12 cellular contexts compared by ENCODE assay signal in genomic region chr18:8765692-8766463, GRCh38.
DNase-seq lines count a peak whose midpoint lies in the region; ATAC-seq and TF ChIP-seq lines count a peak whose summit lies in the region.
"Had no signal": no experiment of that assay in that cellular context is flagged by ENCODE, and none has a peak within 500 bp of the region (broad histone marks: within the 10 kb centered on the region; RNA-seq: fewer than 3 reads in every experiment).

No MANE protein-coding gene starts in this region.

- no peaks in the 10 kb centered on the region for H3K36me3 Mint-ChIP-seq in activated CD4-positive, alpha-beta memory T cell treated with anti-CD3 and anti-CD28 coated beads, Interleukin-2, amount 10 ng/mL, durations not matched to agents 7 days and 5 days (ENCODE audit: low read depth)

- CTCF ChIA-PET in activated CD4-positive, alpha-beta memory T cell treated with anti-CD3 and anti-CD28 coated beads, Interleukin-2, amount 10 ng/mL, durations not matched to agents 7 days and 5 days (lab: Charles Lee) = no interaction called here

- no peaks in the 10 kb centered on the region for H3K4me1 Mint-ChIP-seq in activated CD4-positive, alpha-beta memory T cell treated with anti-CD3 and anti-CD28 coated beads, Interleukin-2, amount 10 ng/mL, durations not matched to agents 7 days and 5 days
- H3K4me1 Mint-ChIP-seq: CD8-positive, alpha-beta memory T cell had no signal

- no peak overlapping the region for H3K27ac Mint-ChIP-seq in activated CD4-positive, alpha-beta memory T cell treated with anti-CD3 and anti-CD28 coated beads, Interleukin-2, amount 10 ng/mL, durations not matched to agents 7 days and 5 days
- H3K27ac Mint-ChIP-seq: CD8-positive, alpha-beta memory T cell had no signal

- peaks cover 5% of the 10 kb centered on the region for H3K27me3 Mint-ChIP-seq in activated CD4-positive, alpha-beta memory T cell treated with anti-CD3 and anti-CD28 coated beads, Interleukin-2, amount 10 ng/mL, durations not matched to agents 7 days and 5 days

- no peak for TF ChIP-seq CTCF in foreskin keratinocyte (conservative IDR thresholded peaks at IDR 0.05)

- DNase-seq in GM04504 (ENCODE audit: low read depth) = peak; percentile 35
- DNase-seq in SW480 (ENCODE audit: low spot score) = peak; percentile 46
- no peak for DNase-seq in foreskin keratinocyte
- DNase-seq in sciatic nerve (ENCODE audit: low spot score) = no peak
- DNase-seq in activated CD4-positive, alpha-beta memory T cell treated with anti-CD3 and anti-CD28 coated beads, Interleukin-2, amount 10 ng/mL, durations not matched to agents 7 days and 5 days = no peak
- DNase-seq in NCI-H2081 treated with DMSO at 0.1 percent for 48 hours (lab: John Stamatoyannopoulos, UW) = no peak
- no peak for DNase-seq in activated naive CD4-positive, alpha-beta T cell treated with Interleukin-2 at 50 U/mL for 16 hours
- DNase-seq: activated CD8-positive, alpha-beta memory T cell treated with anti-CD3 and anti-CD28 coated beads, Interleukin-2, amount 50 U/mL, for 4 hours; CD8-positive, alpha-beta memory T cell; NCI-H226 had no signal

- no peaks in the 10 kb centered on the region for H3K4me1 ChIP-seq in foreskin keratinocyte

- intact Hi-C loops in sciatic nerve (cut with DNase I) = no loop called here

- peak; percentile 24 for ATAC-seq in foreskin keratinocyte
- peak; percentile 61 for ATAC-seq in sciatic nerve
- no peak for ATAC-seq in HG03135 (IDR thresholded peaks at IDR 0.05; ENCODE audit: unreplicated experiment)

- H3K4me3 Mint-ChIP-seq in activated CD4-positive, alpha-beta memory T cell treated with anti-CD3 and anti-CD28 coated beads, Interleukin-2, amount 10 ng/mL, durations not matched to agents 7 days and 5 days = no peak overlapping the region
- H3K4me3 Mint-ChIP-seq: CD8-positive, alpha-beta memory T cell had no signal

- no peaks in the 10 kb centered on the region for H3K27me3 ChIP-seq in foreskin keratinocyte

- H3K27ac ChIP-seq in foreskin keratinocyte = no peak overlapping the region
- H3K27ac ChIP-seq: HL-60 had no signal

- peaks cover 12% of the 10 kb centered on the region for H3K9me3 Mint-ChIP-seq in activated CD4-positive, alpha-beta memory T cell treated with anti-CD3 and anti-CD28 coated beads, Interleukin-2, amount 10 ng/mL, durations not matched to agents 7 days and 5 days

- POLR2A ChIA-PET in activated CD4-positive, alpha-beta memory T cell treated with anti-CD3 and anti-CD28 coated beads, Interleukin-2, amount 10 ng/mL, durations not matched to agents 7 days and 5 days (lab: Charles Lee) = no interaction called here

Comparison
In these comparisons a context has a peak if more than half of its experiments do, and no peak if none do; other contexts are left out.
1. DNase-seq: peak in GM04504 (single experiment) and SW480 (single experiment); none in foreskin keratinocyte (0 of 2), sciatic nerve (single experiment), activated CD4-positive, alpha-beta memory T cell treated with anti-CD3 and anti-CD28 coated beads, Interleukin-2, amount 10 ng/mL, durations not matched to agents 7 days and 5 days (single experiment), NCI-H2081 treated with DMSO at 0.1 percent for 48 hours (single experiment) and activated naive CD4-positive, alpha-beta T cell treated with Interleukin-2 at 50 U/mL for 16 hours (single experiment).